Comparison of ENCODE assay signal across 19 cellular contexts in the genomic region with DNA sequence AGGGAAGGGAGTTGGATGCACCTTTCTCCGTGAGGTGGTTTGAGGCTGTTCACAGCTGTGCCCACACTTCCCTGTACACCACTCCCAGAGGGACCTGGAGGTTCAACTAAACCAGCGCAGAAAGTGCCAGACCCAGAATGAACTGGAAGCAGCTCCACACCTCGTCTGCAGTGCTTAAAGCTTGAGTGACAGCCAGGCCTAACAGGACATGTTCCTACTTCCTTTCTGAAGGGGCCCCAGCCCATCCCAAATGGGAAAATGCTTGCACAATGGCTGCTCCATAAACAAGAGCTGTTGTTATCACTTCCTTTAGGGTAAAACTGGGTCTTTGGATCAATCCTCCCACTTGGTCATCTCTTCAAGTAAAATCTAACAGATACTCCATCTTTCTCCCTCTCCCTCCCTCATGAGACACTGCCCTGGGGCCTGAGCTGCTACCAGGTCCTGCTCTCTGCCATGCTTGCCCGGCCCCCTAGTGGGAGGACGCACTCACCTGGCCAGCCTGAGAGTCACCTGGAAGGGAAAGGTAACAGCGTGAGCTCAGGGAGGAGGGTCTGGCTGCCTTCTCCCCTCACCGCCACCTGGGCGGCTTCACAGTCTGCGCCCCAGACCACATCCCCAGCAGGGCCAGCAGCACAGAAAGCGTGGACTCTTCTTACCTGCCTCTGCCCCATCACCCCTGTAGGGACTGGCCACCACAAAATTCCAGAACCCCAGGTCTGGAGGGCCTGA. TPM values are rescaled to one million over a fixed set of nuclear protein-coding genes. Genes with fewer than 3 reads are reported as not detected.
DNase-seq lines count a peak whose midpoint lies in the region; ATAC-seq and TF ChIP-seq lines count a peak whose summit lies in the region.
"Had no signal": no experiment of that assay in that cellular context is flagged by ENCODE, and none has a peak within 500 bp of the region (broad histone marks: within the 10 kb centered on the region; RNA-seq: fewer than 3 reads in every experiment).

No MANE protein-coding gene starts in this region.

- H3K9me3 Mint-ChIP-seq in chondrocyte (ENCODE audit: low read depth), result no peaks in the 10 kb centered on the region
- H3K9me3 Mint-ChIP-seq: natural killer cell treated with Interleukin-12 subunit alpha and Interleukin-12 subunit beta and Interleukin-15 and Interleukin-18, amount 100 ng/mL, for 72 hours had no signal

- H3K4me3 Mint-ChIP-seq in chondrocyte (ENCODE audit: unreplicated experiment), result no peak overlapping the region
- H3K4me3 Mint-ChIP-seq: natural killer cell treated with Interleukin-12 subunit alpha and Interleukin-12 subunit beta and Interleukin-15 and Interleukin-18, amount 100 ng/mL, for 72 hours had no signal

- POLR2A ChIA-PET in HEK293T (lab: Yijun Ruan, JAX), result no interaction called here

- no peak for ATAC-seq in aorta (ENCODE audit: low FRiP score)
- no peak for ATAC-seq in HG03045 (IDR thresholded peaks at IDR 0.05; ENCODE audit: unreplicated experiment)
- ATAC-seq: natural killer cell treated with Interleukin-12 subunit alpha and Interleukin-12 subunit beta and Interleukin-15 and Interleukin-18, amount 100 ng/mL, for 72 hours; sciatic nerve had no signal

- peaks cover 27% of the 10 kb centered on the region for H3K36me3 Mint-ChIP-seq in chondrocyte (ENCODE audit: low read depth)
- H3K36me3 Mint-ChIP-seq: natural killer cell treated with Interleukin-12 subunit alpha and Interleukin-12 subunit beta and Interleukin-15 and Interleukin-18, amount 100 ng/mL, for 72 hours had no signal

- peaks cover 27% of the 10 kb centered on the region for H3K4me1 Mint-ChIP-seq in chondrocyte (ENCODE audit: low read depth)

- 73 to 74% methylated on average over 10 of the region's 10 CpGs for WGBS in aorta, 2 donors

- H3K27me3 ChIP-seq in WERI-Rb-1 (ENCODE audit: insufficient read depth, low read depth, severe bottlenecking) (no peaks in the 10 kb centered on the region), aorta (ENCODE audit: control insufficient read depth in 1 of 2, insufficient read depth in 2 of 2, low read length in 1 of 2) (no peaks in the 10 kb centered on the region)

- H3K36me3 ChIP-seq in WERI-Rb-1, result no peaks in the 10 kb centered on the region
- no peaks in the 10 kb centered on the region for H3K36me3 ChIP-seq in aorta (ENCODE audit: control insufficient read depth in 1 of 2, insufficient read depth in 2 of 2, low read length in 1 of 2)
- H3K36me3 ChIP-seq: left ventricle myocardium inferior had no signal

- H3K9me3 ChIP-seq in WERI-Rb-1 (ENCODE audit: severe bottlenecking) (no peaks in the 10 kb centered on the region), aorta (ENCODE audit: control insufficient read depth, low read length) (no peaks in the 10 kb centered on the region)
- H3K9me3 ChIP-seq: left ventricle myocardium inferior had no signal

- intact Hi-C loops in aorta (cut with DNase I), result no loop called here

- no peak overlapping the region for H3K27ac ChIP-seq in WERI-Rb-1
- H3K27ac ChIP-seq in aorta (ENCODE audit: low read depth in 1 of 2, low read length in 2 of 2), result no peak overlapping the region
- H3K27ac ChIP-seq: left ventricle myocardium inferior, parathyroid adenoma had no signal

- no peak overlapping the region for H3K27ac Mint-ChIP-seq in chondrocyte (ENCODE audit: unreplicated experiment)
- H3K27ac Mint-ChIP-seq: natural killer cell treated with Interleukin-12 subunit alpha and Interleukin-12 subunit beta and Interleukin-15 and Interleukin-18, amount 100 ng/mL, for 72 hours had no signal

- H3K4me1 ChIP-seq in aorta (ENCODE audit: control insufficient read depth in 1 of 2, insufficient read depth in 2 of 2, low read length in 2 of 2), result no peaks in the 10 kb centered on the region
- H3K4me1 ChIP-seq: left ventricle myocardium inferior had no signal

- CTCF ChIA-PET in HEK293T (lab: Yijun Ruan, JAX), result interaction anchor here (0.6 kb wide), 1 partner anchor 237 kb away, joined by 3 read pairs; no protein-coding TSS in a partner anchor

- peak; percentile 5 for TF ChIP-seq CTCF in GM12864 (IDR thresholded peaks at IDR 0.05; ENCODE audit: low read depth, low read length, missing control alignments)
- TF ChIP-seq CTCF in WERI-Rb-1 (IDR thresholded peaks at IDR 0.05; ENCODE audit: low read depth, low read length), result 0 out of 2 replicates have a peak, but pooled peaks have one; percentile 20
- TF ChIP-seq CTCF in chondrocyte (IDR thresholded peaks at IDR 0.05), result no peak

- H3K4me3 ChIP-seq in GM12864 (ENCODE audit: low read depth, low read length), result no peak overlapping the region
- H3K4me3 ChIP-seq in WERI-Rb-1 (ENCODE audit: low read depth, low read length), result no peak overlapping the region
- H3K4me3 ChIP-seq in aorta (ENCODE audit: low read length in 2 of 2), result no peak overlapping the region
- H3K4me3 ChIP-seq: left ventricle myocardium inferior had no signal

- no peaks in the 10 kb centered on the region for H3K27me3 Mint-ChIP-seq in chondrocyte (ENCODE audit: low read depth)
- H3K27me3 Mint-ChIP-seq: natural killer cell treated with Interleukin-12 subunit alpha and Interleukin-12 subunit beta and Interleukin-15 and Interleukin-18, amount 100 ng/mL, for 72 hours had no signal

- DNase-seq in GM12864 (ENCODE audit: low read depth) (no peak), HEK293T (ENCODE audit: extremely low spot score) (no peak), WERI-Rb-1 (no peak), iPS-NIHi7 (ENCODE audit: extremely low spot score) (peak; percentile 56), aorta (no peak), chondrocyte (ENCODE audit: low spot score) (no peak)
- DNase-seq: activated CD4-positive, CD25-positive, alpha-beta regulatory T cell treated with anti-CD3 and anti-CD28 coated beads, Interleukin-2, amount 50 U/mL, for 72 hours; activated naive CD4-positive, alpha-beta T cell; activated T-cell treated with anti-CD3 and anti-CD28 coated beads, Interleukin-2, amount 50 U/mL, for 1 hour; amniotic stem cell; DND-41; left ventricle myocardium inferior; midbrain; NCI-H2107; T1000 had no signal

TF ChIP-seq in HEK293T, 16 proteins besides CTCF, POLR2A, EP300 and RAD21:
- no peak for TF ChIP-seq SUZ12 (IDR thresholded peaks at IDR 0.05)
- TF ChIP-seq, protein P1, sequence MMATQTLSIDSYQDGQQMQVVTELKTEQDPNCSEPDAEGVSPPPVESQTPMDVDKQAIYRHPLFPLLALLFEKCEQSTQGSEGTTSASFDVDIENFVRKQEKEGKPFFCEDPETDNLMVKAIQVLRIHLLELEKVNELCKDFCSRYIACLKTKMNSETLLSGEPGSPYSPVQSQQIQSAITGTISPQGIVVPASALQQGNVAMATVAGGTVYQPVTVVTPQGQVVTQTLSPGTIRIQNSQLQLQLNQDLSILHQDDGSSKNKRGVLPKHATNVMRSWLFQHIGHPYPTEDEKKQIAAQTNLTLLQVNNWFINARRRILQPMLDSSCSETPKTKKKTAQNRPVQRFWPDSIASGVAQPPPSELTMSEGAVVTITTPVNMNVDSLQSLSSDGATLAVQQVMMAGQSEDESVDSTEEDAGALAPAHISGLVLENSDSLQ (IDR thresholded peaks at IDR 0.05), result peak; percentile 51

RNA-seq across cellular contexts. Expression of a gene that starts 33.5 kb away (rescaled TPM):
- total RNA-seq in aorta (10 to 100 TPM; 12.9 to 15.9 TPM), chondrocyte (16.6 to 18.9 TPM (median 16.9 TPM) in 3 replicates)
- 10 to 100 TPM; 14.5 TPM for polyA plus RNA-seq in aorta

RNA-seq across cellular contexts. Expression of a gene that starts 33.9 kb away (rescaled TPM):
- total RNA-seq in aorta, result 100 to 1,000 TPM; 204 to 277 TPM
- 100 to 1,000 TPM; 245 to 389 TPM for polyA plus RNA-seq in aorta
- total RNA-seq in chondrocyte, result 209 to 313 TPM (median 212 TPM) in 3 replicates
